ENCODE assay signal across 1 cellular context in the genomic region with DNA sequence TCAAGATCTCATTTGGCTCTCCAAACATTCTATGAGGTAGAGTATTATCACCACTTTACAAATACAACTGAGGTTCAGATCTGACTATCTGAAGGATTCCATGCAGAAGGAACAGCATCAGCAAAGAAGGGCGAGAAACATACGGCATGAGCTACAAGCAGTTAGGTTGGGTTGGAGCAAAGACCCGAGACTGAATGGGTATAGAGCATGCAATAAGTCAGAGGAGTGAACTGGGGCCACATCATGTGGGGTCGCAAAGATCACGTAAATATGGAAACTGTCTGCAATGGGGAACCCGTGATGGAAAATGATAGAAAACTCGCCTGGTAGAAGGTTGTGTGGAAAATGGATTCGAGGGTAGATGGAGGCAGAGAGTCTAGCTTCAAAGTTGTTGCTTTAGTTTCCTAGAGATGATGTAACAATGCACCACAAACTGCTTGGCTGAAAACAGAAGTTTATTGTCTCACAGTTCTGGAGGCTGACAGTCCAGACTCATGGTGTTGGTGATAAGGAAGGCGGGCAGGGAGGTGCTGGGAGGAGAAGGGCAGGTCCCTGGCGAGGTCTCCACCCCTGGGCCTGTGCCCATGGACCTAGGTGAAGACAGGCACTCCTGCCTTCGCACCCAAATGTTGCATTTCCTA.
A peak's percentile ranks its signal among the peaks of the same experiment; 100 is the strongest.
TF ChIP-seq lines count a peak whose summit lies in the region.

No MANE protein-coding gene starts in this region.

TF ChIP-seq in K562, 482 proteins besides CTCF, POLR2A, EP300 and RAD21 (continued from another document and continues in another):
- TF ChIP-seq, protein P1, sequence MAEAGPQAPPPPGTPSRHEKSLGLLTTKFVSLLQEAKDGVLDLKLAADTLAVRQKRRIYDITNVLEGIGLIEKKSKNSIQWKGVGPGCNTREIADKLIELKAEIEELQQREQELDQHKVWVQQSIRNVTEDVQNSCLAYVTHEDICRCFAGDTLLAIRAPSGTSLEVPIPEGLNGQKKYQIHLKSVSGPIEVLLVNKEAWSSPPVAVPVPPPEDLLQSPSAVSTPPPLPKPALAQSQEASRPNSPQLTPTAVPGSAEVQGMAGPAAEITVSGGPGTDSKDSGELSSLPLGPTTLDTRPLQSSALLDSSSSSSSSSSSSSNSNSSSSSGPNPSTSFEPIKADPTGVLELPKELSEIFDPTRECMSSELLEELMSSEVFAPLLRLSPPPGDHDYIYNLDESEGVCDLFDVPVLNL (CRISPR knock-in tag; IDR thresholded peaks at IDR 0.05; ENCODE audit: low read depth), result no peak
- TF ChIP-seq FOS (IDR thresholded peaks at IDR 0.05; ENCODE audit: extremely low read depth, insufficient read length) (no peak), KDM4B (IDR thresholded peaks at IDR 0.05; ENCODE audit: borderline replicate concordance in 2 of 2, low read depth in 1 of 2) (no peak), SRSF3 (IDR thresholded peaks at IDR 0.05; ENCODE audit: insufficient read depth, low read length) (no peak), ZNF551 (CRISPR knock-in tag; IDR thresholded peaks at IDR 0.05) (no peak), NFIX (CRISPR knock-in tag; IDR thresholded peaks at IDR 0.05; ENCODE audit: low read depth) (no peak), RBM25 (IDR thresholded peaks at IDR 0.05; ENCODE audit: low read depth, low read length, severe bottlenecking) (no peak), SAFB2 (IDR thresholded peaks at IDR 0.05; ENCODE audit: borderline replicate concordance, low read depth, low read length, severe bottlenecking) (no peak), ZNF780A (CRISPR knock-in tag; IDR thresholded peaks at IDR 0.05) (no peak), SRSF9 (IDR thresholded peaks at IDR 0.05; ENCODE audit: borderline replicate concordance, low read depth, low read length) (no peak), NFATC3 (IDR thresholded peaks at IDR 0.05) (no peak), ZC3H11A (IDR thresholded peaks at IDR 0.05; ENCODE audit: low read depth, low read length) (no peak), NCOA2 (IDR thresholded peaks at IDR 0.05; ENCODE audit: partially characterized antibody in 2 of 2) (no peak), ZNF354B (CRISPR knock-in tag; IDR thresholded peaks at IDR 0.05) (no peak), ZBTB17 (CRISPR knock-in tag; IDR thresholded peaks at IDR 0.05) (0 out of 2 replicates have a peak, but pooled peaks have one; percentile 47), SREBF2 (CRISPR knock-in tag; IDR thresholded peaks at IDR 0.05) (no peak), RBM15 (IDR thresholded peaks at IDR 0.05; ENCODE audit: insufficient read depth, low read length) (no peak), ZEB2 (IDR thresholded peaks at IDR 0.05) (no peak), TAL1 (IDR thresholded peaks at IDR 0.05) (peak; percentile 52; the same call in 1 of the 2 replicates), OTX1 (CRISPR knock-in tag; IDR thresholded peaks at IDR 0.05) (0 out of 2 replicates have a peak, but pooled peaks have one; percentile 32), MCM7 (IDR thresholded peaks at IDR 0.05) (no peak), SMAD1 (IDR thresholded peaks at IDR 0.05; ENCODE audit: low read depth, low read length, partially characterized antibody) (peak; percentile 25), PRMT5 (CRISPR knock-in tag; IDR thresholded peaks at IDR 0.05) (no peak)
- TF ChIP-seq, protein P2, sequence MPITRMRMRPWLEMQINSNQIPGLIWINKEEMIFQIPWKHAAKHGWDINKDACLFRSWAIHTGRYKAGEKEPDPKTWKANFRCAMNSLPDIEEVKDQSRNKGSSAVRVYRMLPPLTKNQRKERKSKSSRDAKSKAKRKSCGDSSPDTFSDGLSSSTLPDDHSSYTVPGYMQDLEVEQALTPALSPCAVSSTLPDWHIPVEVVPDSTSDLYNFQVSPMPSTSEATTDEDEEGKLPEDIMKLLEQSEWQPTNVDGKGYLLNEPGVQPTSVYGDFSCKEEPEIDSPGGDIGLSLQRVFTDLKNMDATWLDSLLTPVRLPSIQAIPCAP (CRISPR knock-in tag; IDR thresholded peaks at IDR 0.05; ENCODE audit: borderline replicate concordance), result no peak
- TF ChIP-seq, protein P3, sequence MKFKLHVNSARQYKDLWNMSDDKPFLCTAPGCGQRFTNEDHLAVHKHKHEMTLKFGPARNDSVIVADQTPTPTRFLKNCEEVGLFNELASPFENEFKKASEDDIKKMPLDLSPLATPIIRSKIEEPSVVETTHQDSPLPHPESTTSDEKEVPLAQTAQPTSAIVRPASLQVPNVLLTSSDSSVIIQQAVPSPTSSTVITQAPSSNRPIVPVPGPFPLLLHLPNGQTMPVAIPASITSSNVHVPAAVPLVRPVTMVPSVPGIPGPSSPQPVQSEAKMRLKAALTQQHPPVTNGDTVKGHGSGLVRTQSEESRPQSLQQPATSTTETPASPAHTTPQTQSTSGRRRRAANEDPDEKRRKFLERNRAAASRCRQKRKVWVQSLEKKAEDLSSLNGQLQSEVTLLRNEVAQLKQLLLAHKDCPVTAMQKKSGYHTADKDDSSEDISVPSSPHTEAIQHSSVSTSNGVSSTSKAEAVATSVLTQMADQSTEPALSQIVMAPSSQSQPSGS (CRISPR knock-in tag; IDR thresholded peaks at IDR 0.05), result no peak
- TF ChIP-seq, protein P4, sequence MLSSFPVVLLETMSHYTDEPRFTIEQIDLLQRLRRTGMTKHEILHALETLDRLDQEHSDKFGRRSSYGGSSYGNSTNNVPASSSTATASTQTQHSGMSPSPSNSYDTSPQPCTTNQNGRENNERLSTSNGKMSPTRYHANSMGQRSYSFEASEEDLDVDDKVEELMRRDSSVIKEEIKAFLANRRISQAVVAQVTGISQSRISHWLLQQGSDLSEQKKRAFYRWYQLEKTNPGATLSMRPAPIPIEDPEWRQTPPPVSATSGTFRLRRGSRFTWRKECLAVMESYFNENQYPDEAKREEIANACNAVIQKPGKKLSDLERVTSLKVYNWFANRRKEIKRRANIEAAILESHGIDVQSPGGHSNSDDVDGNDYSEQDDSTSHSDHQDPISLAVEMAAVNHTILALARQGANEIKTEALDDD (IDR thresholded peaks at IDR 0.05), result no peak
- TF ChIP-seq, protein P5, sequence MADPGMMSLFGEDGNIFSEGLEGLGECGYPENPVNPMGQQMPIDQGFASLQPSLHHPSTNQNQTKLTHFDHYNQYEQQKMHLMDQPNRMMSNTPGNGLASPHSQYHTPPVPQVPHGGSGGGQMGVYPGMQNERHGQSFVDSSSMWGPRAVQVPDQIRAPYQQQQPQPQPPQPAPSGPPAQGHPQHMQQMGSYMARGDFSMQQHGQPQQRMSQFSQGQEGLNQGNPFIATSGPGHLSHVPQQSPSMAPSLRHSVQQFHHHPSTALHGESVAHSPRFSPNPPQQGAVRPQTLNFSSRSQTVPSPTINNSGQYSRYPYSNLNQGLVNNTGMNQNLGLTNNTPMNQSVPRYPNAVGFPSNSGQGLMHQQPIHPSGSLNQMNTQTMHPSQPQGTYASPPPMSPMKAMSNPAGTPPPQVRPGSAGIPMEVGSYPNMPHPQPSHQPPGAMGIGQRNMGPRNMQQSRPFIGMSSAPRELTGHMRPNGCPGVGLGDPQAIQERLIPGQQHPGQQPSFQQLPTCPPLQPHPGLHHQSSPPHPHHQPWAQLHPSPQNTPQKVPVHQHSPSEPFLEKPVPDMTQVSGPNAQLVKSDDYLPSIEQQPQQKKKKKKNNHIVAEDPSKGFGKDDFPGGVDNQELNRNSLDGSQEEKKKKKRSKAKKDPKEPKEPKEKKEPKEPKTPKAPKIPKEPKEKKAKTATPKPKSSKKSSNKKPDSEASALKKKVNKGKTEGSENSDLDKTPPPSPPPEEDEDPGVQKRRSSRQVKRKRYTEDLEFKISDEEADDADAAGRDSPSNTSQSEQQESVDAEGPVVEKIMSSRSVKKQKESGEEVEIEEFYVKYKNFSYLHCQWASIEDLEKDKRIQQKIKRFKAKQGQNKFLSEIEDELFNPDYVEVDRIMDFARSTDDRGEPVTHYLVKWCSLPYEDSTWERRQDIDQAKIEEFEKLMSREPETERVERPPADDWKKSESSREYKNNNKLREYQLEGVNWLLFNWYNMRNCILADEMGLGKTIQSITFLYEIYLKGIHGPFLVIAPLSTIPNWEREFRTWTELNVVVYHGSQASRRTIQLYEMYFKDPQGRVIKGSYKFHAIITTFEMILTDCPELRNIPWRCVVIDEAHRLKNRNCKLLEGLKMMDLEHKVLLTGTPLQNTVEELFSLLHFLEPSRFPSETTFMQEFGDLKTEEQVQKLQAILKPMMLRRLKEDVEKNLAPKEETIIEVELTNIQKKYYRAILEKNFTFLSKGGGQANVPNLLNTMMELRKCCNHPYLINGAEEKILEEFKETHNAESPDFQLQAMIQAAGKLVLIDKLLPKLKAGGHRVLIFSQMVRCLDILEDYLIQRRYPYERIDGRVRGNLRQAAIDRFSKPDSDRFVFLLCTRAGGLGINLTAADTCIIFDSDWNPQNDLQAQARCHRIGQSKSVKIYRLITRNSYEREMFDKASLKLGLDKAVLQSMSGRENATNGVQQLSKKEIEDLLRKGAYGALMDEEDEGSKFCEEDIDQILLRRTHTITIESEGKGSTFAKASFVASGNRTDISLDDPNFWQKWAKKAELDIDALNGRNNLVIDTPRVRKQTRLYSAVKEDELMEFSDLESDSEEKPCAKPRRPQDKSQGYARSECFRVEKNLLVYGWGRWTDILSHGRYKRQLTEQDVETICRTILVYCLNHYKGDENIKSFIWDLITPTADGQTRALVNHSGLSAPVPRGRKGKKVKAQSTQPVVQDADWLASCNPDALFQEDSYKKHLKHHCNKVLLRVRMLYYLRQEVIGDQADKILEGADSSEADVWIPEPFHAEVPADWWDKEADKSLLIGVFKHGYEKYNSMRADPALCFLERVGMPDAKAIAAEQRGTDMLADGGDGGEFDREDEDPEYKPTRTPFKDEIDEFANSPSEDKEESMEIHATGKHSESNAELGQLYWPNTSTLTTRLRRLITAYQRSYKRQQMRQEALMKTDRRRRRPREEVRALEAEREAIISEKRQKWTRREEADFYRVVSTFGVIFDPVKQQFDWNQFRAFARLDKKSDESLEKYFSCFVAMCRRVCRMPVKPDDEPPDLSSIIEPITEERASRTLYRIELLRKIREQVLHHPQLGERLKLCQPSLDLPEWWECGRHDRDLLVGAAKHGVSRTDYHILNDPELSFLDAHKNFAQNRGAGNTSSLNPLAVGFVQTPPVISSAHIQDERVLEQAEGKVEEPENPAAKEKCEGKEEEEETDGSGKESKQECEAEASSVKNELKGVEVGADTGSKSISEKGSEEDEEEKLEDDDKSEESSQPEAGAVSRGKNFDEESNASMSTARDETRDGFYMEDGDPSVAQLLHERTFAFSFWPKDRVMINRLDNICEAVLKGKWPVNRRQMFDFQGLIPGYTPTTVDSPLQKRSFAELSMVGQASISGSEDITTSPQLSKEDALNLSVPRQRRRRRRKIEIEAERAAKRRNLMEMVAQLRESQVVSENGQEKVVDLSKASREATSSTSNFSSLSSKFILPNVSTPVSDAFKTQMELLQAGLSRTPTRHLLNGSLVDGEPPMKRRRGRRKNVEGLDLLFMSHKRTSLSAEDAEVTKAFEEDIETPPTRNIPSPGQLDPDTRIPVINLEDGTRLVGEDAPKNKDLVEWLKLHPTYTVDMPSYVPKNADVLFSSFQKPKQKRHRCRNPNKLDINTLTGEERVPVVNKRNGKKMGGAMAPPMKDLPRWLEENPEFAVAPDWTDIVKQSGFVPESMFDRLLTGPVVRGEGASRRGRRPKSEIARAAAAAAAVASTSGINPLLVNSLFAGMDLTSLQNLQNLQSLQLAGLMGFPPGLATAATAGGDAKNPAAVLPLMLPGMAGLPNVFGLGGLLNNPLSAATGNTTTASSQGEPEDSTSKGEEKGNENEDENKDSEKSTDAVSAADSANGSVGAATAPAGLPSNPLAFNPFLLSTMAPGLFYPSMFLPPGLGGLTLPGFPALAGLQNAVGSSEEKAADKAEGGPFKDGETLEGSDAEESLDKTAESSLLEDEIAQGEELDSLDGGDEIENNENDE (IDR thresholded peaks at IDR 0.05; ENCODE audit: low read depth, low read length), result no peak
- TF ChIP-seq, protein P6, sequence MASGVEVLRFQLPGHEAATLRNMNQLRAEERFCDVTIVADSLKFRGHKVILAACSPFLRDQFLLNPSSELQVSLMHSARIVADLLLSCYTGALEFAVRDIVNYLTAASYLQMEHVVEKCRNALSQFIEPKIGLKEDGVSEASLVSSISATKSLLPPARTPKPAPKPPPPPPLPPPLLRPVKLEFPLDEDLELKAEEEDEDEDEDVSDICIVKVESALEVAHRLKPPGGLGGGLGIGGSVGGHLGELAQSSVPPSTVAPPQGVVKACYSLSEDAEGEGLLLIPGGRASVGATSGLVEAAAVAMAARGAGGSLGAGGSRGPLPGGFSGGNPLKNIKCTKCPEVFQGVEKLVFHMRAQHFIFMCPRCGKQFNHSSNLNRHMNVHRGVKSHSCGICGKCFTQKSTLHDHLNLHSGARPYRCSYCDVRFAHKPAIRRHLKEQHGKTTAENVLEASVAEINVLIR (CRISPR knock-in tag; IDR thresholded peaks at IDR 0.05), result no peak
- TF ChIP-seq, protein P7, sequence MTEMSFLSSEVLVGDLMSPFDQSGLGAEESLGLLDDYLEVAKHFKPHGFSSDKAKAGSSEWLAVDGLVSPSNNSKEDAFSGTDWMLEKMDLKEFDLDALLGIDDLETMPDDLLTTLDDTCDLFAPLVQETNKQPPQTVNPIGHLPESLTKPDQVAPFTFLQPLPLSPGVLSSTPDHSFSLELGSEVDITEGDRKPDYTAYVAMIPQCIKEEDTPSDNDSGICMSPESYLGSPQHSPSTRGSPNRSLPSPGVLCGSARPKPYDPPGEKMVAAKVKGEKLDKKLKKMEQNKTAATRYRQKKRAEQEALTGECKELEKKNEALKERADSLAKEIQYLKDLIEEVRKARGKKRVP (CRISPR knock-in tag; IDR thresholded peaks at IDR 0.05), result peak; percentile 92
- TF ChIP-seq, protein P8, sequence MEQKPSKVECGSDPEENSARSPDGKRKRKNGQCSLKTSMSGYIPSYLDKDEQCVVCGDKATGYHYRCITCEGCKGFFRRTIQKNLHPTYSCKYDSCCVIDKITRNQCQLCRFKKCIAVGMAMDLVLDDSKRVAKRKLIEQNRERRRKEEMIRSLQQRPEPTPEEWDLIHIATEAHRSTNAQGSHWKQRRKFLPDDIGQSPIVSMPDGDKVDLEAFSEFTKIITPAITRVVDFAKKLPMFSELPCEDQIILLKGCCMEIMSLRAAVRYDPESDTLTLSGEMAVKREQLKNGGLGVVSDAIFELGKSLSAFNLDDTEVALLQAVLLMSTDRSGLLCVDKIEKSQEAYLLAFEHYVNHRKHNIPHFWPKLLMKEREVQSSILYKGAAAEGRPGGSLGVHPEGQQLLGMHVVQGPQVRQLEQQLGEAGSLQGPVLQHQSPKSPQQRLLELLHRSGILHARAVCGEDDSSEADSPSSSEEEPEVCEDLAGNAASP (IDR thresholded peaks at IDR 0.05), result no peak
- TF ChIP-seq, protein P9, sequence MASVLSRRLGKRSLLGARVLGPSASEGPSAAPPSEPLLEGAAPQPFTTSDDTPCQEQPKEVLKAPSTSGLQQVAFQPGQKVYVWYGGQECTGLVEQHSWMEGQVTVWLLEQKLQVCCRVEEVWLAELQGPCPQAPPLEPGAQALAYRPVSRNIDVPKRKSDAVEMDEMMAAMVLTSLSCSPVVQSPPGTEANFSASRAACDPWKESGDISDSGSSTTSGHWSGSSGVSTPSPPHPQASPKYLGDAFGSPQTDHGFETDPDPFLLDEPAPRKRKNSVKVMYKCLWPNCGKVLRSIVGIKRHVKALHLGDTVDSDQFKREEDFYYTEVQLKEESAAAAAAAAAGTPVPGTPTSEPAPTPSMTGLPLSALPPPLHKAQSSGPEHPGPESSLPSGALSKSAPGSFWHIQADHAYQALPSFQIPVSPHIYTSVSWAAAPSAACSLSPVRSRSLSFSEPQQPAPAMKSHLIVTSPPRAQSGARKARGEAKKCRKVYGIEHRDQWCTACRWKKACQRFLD (CRISPR knock-in tag; IDR thresholded peaks at IDR 0.05), result no peak
- TF ChIP-seq, protein P10, sequence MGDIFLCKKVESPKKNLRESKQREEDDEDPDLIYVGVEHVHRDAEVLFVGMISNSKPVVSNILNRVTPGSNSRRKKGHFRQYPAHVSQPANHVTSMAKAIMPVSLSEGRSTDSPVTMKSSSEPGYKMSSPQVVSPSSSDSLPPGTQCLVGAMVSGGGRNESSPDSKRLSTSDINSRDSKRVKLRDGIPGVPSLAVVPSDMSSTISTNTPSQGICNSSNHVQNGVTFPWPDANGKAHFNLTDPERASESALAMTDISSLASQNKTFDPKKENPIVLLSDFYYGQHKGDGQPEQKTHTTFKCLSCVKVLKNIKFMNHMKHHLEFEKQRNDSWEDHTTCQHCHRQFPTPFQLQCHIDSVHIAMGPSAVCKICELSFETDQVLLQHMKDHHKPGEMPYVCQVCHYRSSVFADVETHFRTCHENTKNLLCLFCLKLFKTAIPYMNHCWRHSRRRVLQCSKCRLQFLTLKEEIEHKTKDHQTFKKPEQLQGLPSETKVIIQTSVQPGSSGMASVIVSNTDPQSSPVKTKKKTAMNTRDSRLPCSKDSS (IDR thresholded peaks at IDR 0.05; ENCODE audit: low read depth, partially characterized antibody), result no peak
